Comparison of ENCODE assay signal across 9 cellular contexts in genomic region chr10:75616076-75616475, GRCh38.
"Had no signal": no experiment of that assay in that cellular context is flagged by ENCODE, and none has a peak within 500 bp of the region (broad histone marks: within the 10 kb centered on the region; RNA-seq: fewer than 3 reads in every experiment).

No MANE protein-coding gene starts in this region.

- H3K36me3 Mint-ChIP-seq: IgD-negative memory B cell had no signal

- H3K4me1 ChIP-seq: HAP-1 had no signal

- ATAC-seq: HCT116, HepG2 had no signal

- DNase-seq: GM23248, GOT3, H7, KBM-7 had no signal

- H3K27ac ChIP-seq: GM23248, KMS-11 had no signal

- H3K9me3 ChIP-seq: HAP-1 had no signal

- H3K27ac Mint-ChIP-seq: IgD-negative memory B cell had no signal

- H3K4me3 ChIP-seq: GM23248, HAP-1 had no signal

- FAIRE-seq: HepG2 had no signal

- H3K36me3 ChIP-seq: HAP-1 had no signal

- H3K4me3 Mint-ChIP-seq: IgD-negative memory B cell had no signal
